18 cellular contexts compared by ENCODE assay signal in the genomic region with DNA sequence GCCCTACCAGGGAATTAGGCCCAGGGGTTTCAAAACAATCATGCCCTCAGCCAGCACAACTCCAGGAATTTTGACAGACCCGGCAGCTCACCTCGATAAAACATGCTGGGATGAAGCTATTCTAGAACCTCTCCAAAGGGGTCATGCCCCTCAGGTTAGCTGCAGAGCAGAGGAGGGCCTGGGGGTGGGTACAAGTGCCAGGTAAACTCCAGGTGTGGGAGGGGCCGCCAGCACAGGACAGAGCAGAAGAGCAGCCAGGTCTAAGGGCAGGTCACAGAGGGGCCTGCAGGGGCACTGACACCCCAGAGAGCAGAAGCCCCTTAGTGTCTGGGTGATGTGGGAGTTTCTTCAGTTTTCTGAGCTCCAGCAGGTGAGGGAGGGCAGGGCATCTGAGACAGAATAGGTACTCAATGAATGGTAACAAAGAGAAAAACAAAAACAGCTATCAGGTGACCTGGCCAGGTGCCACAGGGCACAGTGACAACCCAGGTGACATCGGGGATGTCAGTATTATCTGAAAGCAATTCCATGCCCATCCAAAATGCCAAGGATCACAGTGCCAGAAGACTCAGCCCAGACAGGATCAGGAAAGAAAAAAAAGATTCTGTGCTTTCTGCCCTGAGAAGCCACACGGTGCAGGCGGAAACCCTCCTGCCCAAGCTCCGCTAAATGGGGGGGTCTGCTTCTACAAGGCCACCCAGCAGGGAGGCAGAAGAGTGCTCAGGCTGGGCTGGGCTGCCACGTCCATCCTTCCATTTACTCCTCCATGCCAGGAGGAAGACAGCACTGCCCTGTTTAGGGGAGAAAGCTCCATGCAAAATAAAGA.
DNase-seq lines count a peak whose midpoint lies in the region; ATAC-seq and TF ChIP-seq lines count a peak whose summit lies in the region.
"Had no signal": no experiment of that assay in that cellular context is flagged by ENCODE, and none has a peak within 500 bp of the region (broad histone marks: within the 10 kb centered on the region; RNA-seq: fewer than 3 reads in every experiment).

No MANE protein-coding gene starts in this region.

- peak overlapping the region; percentile 37 to 50 for H3K27ac ChIP-seq in coronary artery
- H3K27ac ChIP-seq in gastrocnemius medialis: peak overlapping the region; percentile 84 to 88 (median 86)
- H3K27ac ChIP-seq: colonic mucosa, esophagus muscularis mucosa had no signal

- H3K4me1 ChIP-seq in gastrocnemius medialis: peaks cover 32 to 40% of the 10 kb centered on the region in 2 donors

- TF ChIP-seq CTCF in coronary artery (IDR thresholded peaks at IDR 0.05): no peak
- no peak for TF ChIP-seq CTCF in gastrocnemius medialis (IDR thresholded peaks at IDR 0.05 in 4 of 5, conservative IDR thresholded peaks at IDR 0.05 in 1 of 5)

- ATAC-seq in gastrocnemius medialis: no peak
- no peak for ATAC-seq in HG02885 (IDR thresholded peaks at IDR 0.05; ENCODE audit: poor library complexity, unreplicated experiment)
- ATAC-seq: activated T-cell treated with anti-CD3 and anti-CD28 coated beads, Interleukin-2, amount 50 U/mL, for 72 hours; left colon had no signal

- in situ Hi-C loops in gastrocnemius medialis (cut with MboI; ENCODE audit: low sequenced_read_pairs in 4 of 4): no loop called here

- no peaks in the 10 kb centered on the region for H3K27me3 ChIP-seq in gastrocnemius medialis
- H3K27me3 ChIP-seq: colonic mucosa, esophagus muscularis mucosa had no signal

- DNase-seq in DMS53 (lab: John Stamatoyannopoulos, UW): peak; percentile 70
- DNase-seq in DMS53 treated with DMSO at 0.1 percent for 48 hours (lab: John Stamatoyannopoulos, UW; ENCODE audit: unreplicated experiment): no peak
- DNase-seq in NCI-H2171 (lab: John Stamatoyannopoulos, UW): peak; percentile 44
- DNase-seq in coronary artery (ENCODE audit: low spot score): no peak
- DNase-seq in gastrocnemius medialis: no peak
- DNase-seq in activated CD4-positive, alpha-beta T cell treated with anti-CD3 and anti-CD28 coated beads for 48 hours: no peak
- no peak for DNase-seq in activated CD4-positive, alpha-beta T cell treated with anti-CD3 and anti-CD28 coated beads, Interleukin-2, amount 50 U/mL, for 1 hour
- DNase-seq: activated CD4-positive, alpha-beta T cell treated with anti-CD3 and anti-CD28 coated beads, Interleukin-2, amount 50 U/mL, for 4 hours; activated T-cell treated with anti-CD3 and anti-CD28 coated beads, Interleukin-2, amount 50 U/mL, for 72 hours; CD4-positive, alpha-beta memory T cell; colonic mucosa; left colon; naive B cell; NCI-H524; retina; stimulated activated CD4-positive, alpha-beta T cell treated with anti-CD3 and anti-CD28 coated beads, Interleukin-2, amount 100 ng/mL, for 48 hours had no signal

- no peaks in the 10 kb centered on the region for H3K36me3 ChIP-seq in gastrocnemius medialis
- H3K36me3 ChIP-seq: colonic mucosa, esophagus muscularis mucosa had no signal

- intact Hi-C loops in gastrocnemius medialis (cut with DNase I; ENCODE audit: low total_unique reads): no loop called here

- H3K4me3 ChIP-seq in coronary artery (peak overlapping the region; percentile 30), gastrocnemius medialis (no peak overlapping the region)
- H3K4me3 ChIP-seq: colonic mucosa, esophagus muscularis mucosa had no signal

- TF ChIP-seq POLR2A in gastrocnemius medialis (IDR thresholded peaks at IDR 0.05): no peak

- no peaks in the 10 kb centered on the region for H3K9me3 ChIP-seq in gastrocnemius medialis
- H3K9me3 ChIP-seq: colonic mucosa, esophagus muscularis mucosa had no signal

Comparison
In these comparisons a context has a peak if more than half of its experiments do, and no peak if none do; other contexts are left out.
1. DNase-seq: peak in DMS53 (single experiment) and NCI-H2171 (single experiment); none in DMS53 treated with DMSO at 0.1 percent for 48 hours (single experiment), coronary artery (single experiment), gastrocnemius medialis (0 of 2), activated CD4-positive, alpha-beta T cell treated with anti-CD3 and anti-CD28 coated beads for 48 hours (single experiment) and activated CD4-positive, alpha-beta T cell treated with anti-CD3 and anti-CD28 coated beads, Interleukin-2, amount 50 U/mL, for 1 hour (single experiment).